ENCODE assay signal across 13 cellular contexts in genomic region chr14:105449276-105450122, GRCh38. TPM values are rescaled to one million over a fixed set of nuclear protein-coding genes. Genes with fewer than 3 reads are reported as not detected.
DNase-seq lines count a peak whose midpoint lies in the region; ATAC-seq and TF ChIP-seq lines count a peak whose summit lies in the region.
"Had no signal": no experiment of that assay in that cellular context is flagged by ENCODE, and none has a peak within 500 bp of the region (broad histone marks: within the 10 kb centered on the region; RNA-seq: fewer than 3 reads in every experiment).

No MANE protein-coding gene starts in this region.

- no peak overlapping the region for H3K27ac ChIP-seq in KMS-11
- peak overlapping the region; percentile 56 for H3K27ac ChIP-seq in left ventricle myocardium inferior (replicated peaks)
- H3K27ac ChIP-seq in osteoblast (ENCODE audit: low read depth, low read length), result peak overlapping the region; percentile 51
- H3K27ac ChIP-seq: PC-9, SJCRH30 had no signal

- H3K4me1 ChIP-seq in BE2C (peaks cover 8% of the 10 kb centered on the region), KMS-11 (ENCODE audit: low read depth, poor library complexity, severe bottlenecking) (peaks cover 6% of the 10 kb centered on the region), left ventricle myocardium inferior (peaks cover 34% of the 10 kb centered on the region), osteoblast (ENCODE audit: insufficient read depth, low read length) (no peaks in the 10 kb centered on the region)

- peak; percentile 9 for DNase-seq in BE2C
- DNase-seq in left ventricle myocardium inferior, result no peak
- no peak for DNase-seq in osteoblast (ENCODE audit: insufficient read length, low spot score, missing footprints)
- DNase-seq in effector CD8-positive, alpha-beta T cell (lab: John Stamatoyannopoulos, UW), result no peak
- DNase-seq in glomerular visceral epithelial cell (ENCODE audit: extremely low spot score), result no peak
- DNase-seq: NCI-H1436 treated with DMSO at 0.1 percent for 48 hours, NCI-H510A, NCI-H748 treated with DMSO at 0.1 percent for 48 hours had no signal

- H3K27me3 ChIP-seq in BE2C (no peaks in the 10 kb centered on the region), KMS-11 (ENCODE audit: insufficient read depth, low read depth) (no peaks in the 10 kb centered on the region), left ventricle myocardium inferior (ENCODE audit: low read depth) (no peaks in the 10 kb centered on the region), osteoblast (ENCODE audit: insufficient read depth, low read length) (no peaks in the 10 kb centered on the region)
- H3K27me3 ChIP-seq: SJCRH30 had no signal

- peaks cover 68% of the 10 kb centered on the region for H3K36me3 ChIP-seq in BE2C
- H3K36me3 ChIP-seq in KMS-11 (ENCODE audit: insufficient read depth), result no peaks in the 10 kb centered on the region
- H3K36me3 ChIP-seq in left ventricle myocardium inferior, result peaks cover 48% of the 10 kb centered on the region
- peaks cover 26% of the 10 kb centered on the region for H3K36me3 ChIP-seq in osteoblast (ENCODE audit: insufficient read depth, low read length)

- H4K20me1 ChIP-seq in KMS-11 (ENCODE audit: insufficient read depth) (no peaks in the 10 kb centered on the region), osteoblast (ENCODE audit: insufficient read depth, low read length) (peaks cover 16% of the 10 kb centered on the region)

- H3K79me2 ChIP-seq in KMS-11 (ENCODE audit: insufficient read depth, low read depth) (no peaks in the 10 kb centered on the region), osteoblast (ENCODE audit: insufficient read depth, low read length) (peaks cover 29% of the 10 kb centered on the region)

- intact Hi-C loops in left ventricle myocardium inferior (cut with micrococcal nuclease), result no loop called here

- H3K4me3 ChIP-seq in BE2C (ENCODE audit: low read depth, low read length) (no peak overlapping the region), KMS-11 (IDR thresholded peaks at IDR 0.05; ENCODE audit: insufficient read depth, low read depth, low read length) (no peak overlapping the region), left ventricle myocardium inferior (peak overlapping the region; percentile 43), osteoblast (ENCODE audit: insufficient read depth, low read length) (no peak overlapping the region)
- H3K4me3 ChIP-seq: PC-9, SJCRH30 had no signal

- H3K4me2 ChIP-seq in KMS-11 (no peak overlapping the region), osteoblast (ENCODE audit: insufficient read depth, low read length) (no peak overlapping the region)
- H3K4me2 ChIP-seq: PC-9 had no signal

- H2AFZ ChIP-seq in KMS-11 (ENCODE audit: low read depth), result peak overlapping the region; percentile 45; the same call in 1 of the 2 replicates
- no peak overlapping the region for H2AFZ ChIP-seq in osteoblast (ENCODE audit: low read length)
- H2AFZ ChIP-seq: PC-9 had no signal

- TF ChIP-seq CTCF in BE2C (IDR thresholded peaks at IDR 0.05; ENCODE audit: low read depth, low read length) (no peak), KMS-11 (conservative IDR thresholded peaks at IDR 0.05; ENCODE audit: low read depth, low read length) (no peak), left ventricle myocardium inferior (IDR thresholded peaks at IDR 0.05; ENCODE audit: borderline replicate concordance) (no peak), osteoblast (IDR thresholded peaks at IDR 0.05; ENCODE audit: extremely low read depth, low read depth, low read length) (no peak)

- ATAC-seq in GM21786 (IDR thresholded peaks at IDR 0.05; ENCODE audit: unreplicated experiment), result no peak

- H3K9ac ChIP-seq in KMS-11, result no peak overlapping the region

- H3K9me3 ChIP-seq in BE2C (no peaks in the 10 kb centered on the region), left ventricle myocardium inferior (replicated peaks) (no peaks in the 10 kb centered on the region), osteoblast (ENCODE audit: low read depth, low read length) (no peaks in the 10 kb centered on the region)
- H3K9me3 ChIP-seq: SJCRH30 had no signal

RNA-seq across cellular contexts. Expression of gene CRIP2, which starts 25.1 kb away (rescaled TPM):
- 2,068 TPM for polyA plus RNA-seq in BE2C (2012; ENCODE audit: insufficient read depth, insufficient read length, low read depth)
- total RNA-seq in left ventricle myocardium inferior (1,068 TPM), osteoblast (31.5 and 43.8 TPM in 2 replicates)

RNA-seq across cellular contexts. Expression of gene MTA1, which starts 29.9 kb away (rescaled TPM):
- polyA plus RNA-seq in BE2C (2012; ENCODE audit: insufficient read depth, insufficient read length, low read depth), result 121 TPM
- total RNA-seq in left ventricle myocardium inferior (192 TPM), osteoblast (60.4 TPM in 2 replicates)

RNA-seq across cellular contexts. Expression of gene CRIP1, which starts 37.2 kb away (rescaled TPM):
- 451 TPM for polyA plus RNA-seq in BE2C (2012; ENCODE audit: insufficient read depth, insufficient read length, low read depth)
- total RNA-seq in left ventricle myocardium inferior (65.9 TPM), osteoblast (5.0 and 8.7 TPM in 2 replicates)
- total RNA-seq: A172 had no signal

RNA-seq across cellular contexts. Expression of gene TEDC1, which starts 41.5 kb away (rescaled TPM):
- 40.9 TPM for polyA plus RNA-seq in BE2C (2012; ENCODE audit: insufficient read depth, insufficient read length, low read depth)
- total RNA-seq in left ventricle myocardium inferior (4.0 TPM), osteoblast (3.2 and 5.1 TPM in 2 replicates)

RNA-seq across cellular contexts. Expression of gene TEX22, which starts 51.2 kb away (rescaled TPM):
- polyA plus RNA-seq in BE2C (2012; ENCODE audit: insufficient read depth, insufficient read length, low read depth), result 2.7 TPM
- total RNA-seq in left ventricle myocardium inferior, result 0.99 TPM
- total RNA-seq in osteoblast, result under 0.01 and 0.29 TPM in 2 replicates
- total RNA-seq: A172 had no signal

Comparison
In these comparisons a context has a peak if more than half of its experiments do, and no peak if none do; other contexts are left out.
1. RNA of gene CRIP2, which starts 25.1 kb away (total RNA-seq): 1,068 TPM in left ventricle myocardium inferior (single experiment); 31.5 to 43.8 TPM in osteoblast; every median in the first group is over 10 times any median in the second.